In genomic region chr6:135627092-135627715, GRCh38 we compare ENCODE assay signal across 13 cellular contexts.
DNase-seq lines count a peak whose midpoint lies in the region; ATAC-seq and TF ChIP-seq lines count a peak whose summit lies in the region.
"Had no signal": no experiment of that assay in that cellular context is flagged by ENCODE, and none has a peak within 500 bp of the region (broad histone marks: within the 10 kb centered on the region; RNA-seq: fewer than 3 reads in every experiment).

No MANE protein-coding gene starts in this region.

- no peaks in the 10 kb centered on the region for H3K9me3 Mint-ChIP-seq in Calu3 (ENCODE audit: low read depth, unreplicated experiment)
- H3K9me3 Mint-ChIP-seq: natural killer cell treated with Interleukin-12 subunit alpha and Interleukin-12 subunit beta and Interleukin-15 and Interleukin-18, amount 100 ng/mL, for 72 hours had no signal

- CTCF ChIA-PET in Calu3 (lab: Charles Lee) = no interaction called here

- no peaks in the 10 kb centered on the region for H3K27me3 Mint-ChIP-seq in Calu3 (ENCODE audit: unreplicated experiment)
- H3K27me3 Mint-ChIP-seq: B cell; dendritic cell treated with granulocyte-macrophage colony-stimulating factor and Interleukin-4, amounts not matched to agents 40 ng/mL and 50 ng/mL, for 4 days had no signal

- no peaks in the 10 kb centered on the region for H3K36me3 Mint-ChIP-seq in Calu3 (ENCODE audit: insufficient read depth, unreplicated experiment)
- H3K36me3 Mint-ChIP-seq: natural killer cell treated with Interleukin-12 subunit alpha and Interleukin-12 subunit beta and Interleukin-15 and Interleukin-18, amount 100 ng/mL, for 72 hours had no signal

- peaks cover 27% of the 10 kb centered on the region for H3K4me1 Mint-ChIP-seq in Calu3 (ENCODE audit: low read depth, unreplicated experiment)
- H3K4me1 Mint-ChIP-seq: B cell had no signal

- no peak for TF ChIP-seq CTCF in Calu3 (IDR thresholded peaks at IDR 0.05; ENCODE audit: unreplicated experiment)

- BruUV-seq in Calu3 (replicated peaks; lab: Mats Ljungman, UMichigan) = no TSS peak

- in situ Hi-C loops in G401 (cut with HindIII; ENCODE audit: low sequenced_read_pairs) = no loop called here

- ATAC-seq in GM19395 (IDR thresholded peaks at IDR 0.05; ENCODE audit: unreplicated experiment) (peak; percentile 94), HG02840 (IDR thresholded peaks at IDR 0.05; ENCODE audit: low FRiP score, unreplicated experiment) (peak; percentile 79)
- ATAC-seq: natural killer cell treated with Interleukin-12 subunit alpha and Interleukin-12 subunit beta and Interleukin-15 and Interleukin-18, amount 100 ng/mL, for 72 hours had no signal

- no peak overlapping the region for H3K27ac Mint-ChIP-seq in Calu3 (ENCODE audit: unreplicated experiment)
- H3K27ac Mint-ChIP-seq: B cell; dendritic cell treated with granulocyte-macrophage colony-stimulating factor and Interleukin-4, amounts not matched to agents 40 ng/mL and 50 ng/mL, for 4 days; natural killer cell treated with Interleukin-12 subunit alpha and Interleukin-12 subunit beta and Interleukin-15 and Interleukin-18, amount 100 ng/mL, for 72 hours had no signal

- no peak overlapping the region for H3K4me3 Mint-ChIP-seq in Calu3 (ENCODE audit: low read depth, unreplicated experiment)
- H3K4me3 Mint-ChIP-seq: B cell; dendritic cell treated with granulocyte-macrophage colony-stimulating factor and Interleukin-4, amounts not matched to agents 40 ng/mL and 50 ng/mL, for 4 days; natural killer cell treated with Interleukin-12 subunit alpha and Interleukin-12 subunit beta and Interleukin-15 and Interleukin-18, amount 100 ng/mL, for 72 hours had no signal

- peak; percentile 2 for DNase-seq in Calu3
- DNase-seq in HK-2 (ENCODE audit: unreplicated experiment) = peak; percentile 6
- DNase-seq in NCI-H510A treated with DMSO at 0.1 percent for 48 hours (lab: John Stamatoyannopoulos, UW) = no peak
- DNase-seq in G401 (ENCODE audit: low spot score) = no peak
- no peak for DNase-seq in GM19240 (ENCODE audit: insufficient read length, low spot score)
- DNase-seq in NK-92 treated with Interleukin-12 subunit alpha and Interleukin-12 subunit beta, amount 100 ng/mL, for 24 hours (lab: John Stamatoyannopoulos, UW) = no peak
- DNase-seq: islet precursor cell, NCI-H446 had no signal

- intact Hi-C loops in Calu3 (cut with micrococcal nuclease; ENCODE audit: unreplicated experiment) = no loop called here

Comparison
In these comparisons a context has a peak if more than half of its experiments do, and no peak if none do; other contexts are left out.
1. DNase-seq: peak in Calu3 (single experiment) and HK-2 (single experiment); none in NCI-H510A treated with DMSO at 0.1 percent for 48 hours (single experiment), G401 (single experiment), GM19240 (single experiment) and NK-92 treated with Interleukin-12 subunit alpha and Interleukin-12 subunit beta, amount 100 ng/mL, for 24 hours (single experiment).